In genomic region chr18:13647761-13648160, GRCh38 we compare ENCODE assay signal across 24 cellular contexts.
DNase-seq lines count a peak whose midpoint lies in the region; ATAC-seq, FAIRE-seq and TF ChIP-seq lines count a peak whose summit lies in the region.
"Had no signal": no experiment of that assay in that cellular context is flagged by ENCODE, and none has a peak within 500 bp of the region (broad histone marks: within the 10 kb centered on the region; RNA-seq: fewer than 3 reads in every experiment).

No MANE protein-coding gene starts in this region.

- no peak overlapping the region for H2AFZ ChIP-seq in GM12878 (ENCODE audit: control insufficient read depth, low read depth, low read length)
- no peak overlapping the region for H2AFZ ChIP-seq in osteoblast (ENCODE audit: low read length)
- H2AFZ ChIP-seq: GM23338 had no signal

- ATAC-seq in GM12878: no peak
- no peak for ATAC-seq in HG02840 (IDR thresholded peaks at IDR 0.05; ENCODE audit: low FRiP score, unreplicated experiment)
- ATAC-seq: GM23338 had no signal

- DNase-seq in activated CD8-positive, alpha-beta memory T cell treated with anti-CD3 and anti-CD28 coated beads for 24 hours: peak; percentile 26
- no peak for DNase-seq in activated CD8-positive, alpha-beta memory T cell treated with anti-CD3 and anti-CD28 coated beads, Interleukin-2, amount 50 U/mL, for 48 hours
- DNase-seq in GM12878 (ENCODE audit: low read depth, low spot score) (no peak), osteoblast (ENCODE audit: insufficient read length, low spot score, missing footprints) (peak; percentile 39), urothelium cell line (ENCODE audit: low spot score) (no peak), dorsolateral prefrontal cortex (no peak), SKM-1 treated with dmso at 0.1 percent for 144 hours (lab: John Stamatoyannopoulos, UW; ENCODE audit: unreplicated experiment) (no peak)
- DNase-seq: AML-193; BE2C; CD4-positive, alpha-beta T cell; CD8-positive, alpha-beta memory T cell; DMS 273 treated with DMSO at 0.1 percent for 48 hours; DMS79; GF-D8; HFFc6 had no signal

- no peak for FAIRE-seq in GM12878 (lab: Jason Lieb, UNC)
- FAIRE-seq in urothelium cell line (lab: Jason Lieb, UNC): peak; percentile 86
- FAIRE-seq: A204.1, D721Med, GM12892, H54 had no signal

- peaks cover 0 to 1% of the 10 kb centered on the region in 2 experiments; a peak in 2 of 4 replicates for H3K36me3 ChIP-seq in GM12878 (ENCODE audit: control insufficient read depth in 2 of 2, insufficient read depth in 2 of 2, low read length in 1 of 2)
- no peaks in the 10 kb centered on the region for H3K36me3 ChIP-seq in osteoblast (ENCODE audit: insufficient read depth, low read length)
- H3K36me3 ChIP-seq: BE2C, HAP-1 had no signal

- intact Hi-C loops in GM12878 (cut with micrococcal nuclease; ENCODE audit: unreplicated experiment) (no loop called here), dorsolateral prefrontal cortex (cut with DNase I) (no loop called here)

- H3K79me2 ChIP-seq in GM12878 (ENCODE audit: control insufficient read depth, insufficient read depth, low read length): no peaks in the 10 kb centered on the region
- H3K79me2 ChIP-seq in osteoblast (ENCODE audit: insufficient read depth, low read length): no peaks in the 10 kb centered on the region

- no peak for TF ChIP-seq POLR2A in GM12878 (IDR thresholded peaks at IDR 0.05; ENCODE audit: low read depth, low read length)

- H3K4me3 ChIP-seq in GM12878: no peak overlapping the region
- H3K4me3 ChIP-seq in osteoblast (ENCODE audit: insufficient read depth, low read length): no peak overlapping the region
- H3K4me3 ChIP-seq in dorsolateral prefrontal cortex: no peak overlapping the region
- H3K4me3 ChIP-seq: GM23338, HAP-1 had no signal

- no TSS peak for BruUV-seq in GM12878 (replicated peaks; lab: Mats Ljungman, UMichigan)

- H3K27ac ChIP-seq in GM12878 (ENCODE audit: control insufficient read depth, insufficient read depth) (no peak overlapping the region), osteoblast (ENCODE audit: low read depth, low read length) (no peak overlapping the region), dorsolateral prefrontal cortex (peak overlapping the region in 14 of 59 donors; percentile 3 to 79 (median 54))
- H3K27ac ChIP-seq: 22Rv1, C4-2B had no signal

- H3K4me1 ChIP-seq in GM12878 (ENCODE audit: control insufficient read depth, insufficient read depth, low read length): no peaks in the 10 kb centered on the region
- no peaks in the 10 kb centered on the region for H3K4me1 ChIP-seq in osteoblast (ENCODE audit: insufficient read depth, low read length)
- H3K4me1 ChIP-seq: BE2C, HAP-1 had no signal

- H3K27me3 ChIP-seq in GM12878 (replicated peaks in 1 of 2; ENCODE audit: control insufficient read depth in 2 of 2, insufficient read depth in 2 of 2, low read length in 1 of 2) (no peaks in the 10 kb centered on the region), osteoblast (ENCODE audit: insufficient read depth, low read length) (peaks cover 10% of the 10 kb centered on the region), dorsolateral prefrontal cortex (no peaks in the 10 kb centered on the region)
- H3K27me3 ChIP-seq: BE2C had no signal

- no peak overlapping the region for H3K9ac ChIP-seq in GM12878 (ENCODE audit: control insufficient read depth, insufficient read depth, low read length)

- in situ Hi-C loops in GM12878 (cut with MboI): loop anchor here (25.0 kb wide), 1 partner anchor 485 kb away; no protein-coding TSS in a partner anchor

- no peak overlapping the region for H3K4me2 ChIP-seq in GM12878 (ENCODE audit: control insufficient read depth, insufficient read depth)
- H3K4me2 ChIP-seq in osteoblast (ENCODE audit: insufficient read depth, low read length): no peak overlapping the region
- H3K4me2 ChIP-seq: GM23338 had no signal

- no peak for TF ChIP-seq RAD21 in GM12878 (IDR thresholded peaks at IDR 0.05; ENCODE audit: insufficient read depth, low read depth, low read length)

- POLR2A ChIA-PET in GM12878 (lab: Charles Lee): no interaction called here

- WGBS in GM12878 (ENCODE audit: insufficient coverage, insufficient replicate concordance, low lambda C conversion rate, missing lambda C conversion rate): 93% methylated on average over 4 of the region's 4 CpGs

- H4K20me1 ChIP-seq in GM12878 (ENCODE audit: control insufficient read depth, insufficient read depth) (no peaks in the 10 kb centered on the region), osteoblast (ENCODE audit: insufficient read depth, low read length) (no peaks in the 10 kb centered on the region)

- RAD21 ChIA-PET in GM12878 (lab: Charles Lee; ENCODE audit: unreplicated experiment): no interaction called here

- TF ChIP-seq CTCF in GM12878 (IDR thresholded peaks at IDR 0.05 in 2 of 3, conservative IDR thresholded peaks at IDR 0.05 in 1 of 3; ENCODE audit: control insufficient read depth in 2 of 3, extremely low read depth in 1 of 3, insufficient read depth in 1 of 3, low read depth in 3 of 3, low read length in 3 of 3) (no peak), osteoblast (IDR thresholded peaks at IDR 0.05; ENCODE audit: extremely low read depth, low read depth, low read length) (no peak), dorsolateral prefrontal cortex (IDR thresholded peaks at IDR 0.05 in 54 of 56, conservative IDR thresholded peaks at IDR 0.05 in 2 of 56; ENCODE audit: low read depth in 1 of 56, partially characterized antibody in 56 of 56) (no peak)

- SMC1A ChIA-PET in GM12878 (lab: Charles Lee; ENCODE audit: uncharacterized antibody, unreplicated experiment): no interaction called here

- CTCF ChIA-PET in GM12878 (lab: Yijun Ruan, JAX): no interaction called here

- H3K9me3 ChIP-seq in GM12878 (replicated peaks; ENCODE audit: control insufficient read depth, insufficient read depth, low read length) (no peaks in the 10 kb centered on the region), osteoblast (ENCODE audit: low read depth, low read length) (no peaks in the 10 kb centered on the region)
- H3K9me3 ChIP-seq: BE2C, HAP-1 had no signal

- no peak for TF ChIP-seq EP300 in GM12878 (IDR thresholded peaks at IDR 0.05; ENCODE audit: borderline replicate concordance in 1 of 2, control insufficient read depth in 1 of 2, low read depth in 2 of 2, low read length in 2 of 2)

TF ChIP-seq in GM12878, 131 proteins besides CTCF, POLR2A, EP300 and RAD21:
- TF ChIP-seq PML (IDR thresholded peaks at IDR 0.05; ENCODE audit: low read length): peak; percentile 12; the same call in 1 of the 2 replicates
- TF ChIP-seq RAD51 (IDR thresholded peaks at IDR 0.05): no peak

Comparison
In these comparisons a context has a peak if more than half of its experiments do, and no peak if none do; other contexts are left out.
1. DNase-seq: peak in activated CD8-positive, alpha-beta memory T cell treated with anti-CD3 and anti-CD28 coated beads for 24 hours (single experiment) and osteoblast (single experiment); none in activated CD8-positive, alpha-beta memory T cell treated with anti-CD3 and anti-CD28 coated beads, Interleukin-2, amount 50 U/mL, for 48 hours (single experiment), GM12878 (single experiment), urothelium cell line (single experiment), dorsolateral prefrontal cortex (0 of 10) and SKM-1 treated with dmso at 0.1 percent for 144 hours (single experiment).